8 cellular contexts compared by ENCODE assay signal in the genomic region with DNA sequence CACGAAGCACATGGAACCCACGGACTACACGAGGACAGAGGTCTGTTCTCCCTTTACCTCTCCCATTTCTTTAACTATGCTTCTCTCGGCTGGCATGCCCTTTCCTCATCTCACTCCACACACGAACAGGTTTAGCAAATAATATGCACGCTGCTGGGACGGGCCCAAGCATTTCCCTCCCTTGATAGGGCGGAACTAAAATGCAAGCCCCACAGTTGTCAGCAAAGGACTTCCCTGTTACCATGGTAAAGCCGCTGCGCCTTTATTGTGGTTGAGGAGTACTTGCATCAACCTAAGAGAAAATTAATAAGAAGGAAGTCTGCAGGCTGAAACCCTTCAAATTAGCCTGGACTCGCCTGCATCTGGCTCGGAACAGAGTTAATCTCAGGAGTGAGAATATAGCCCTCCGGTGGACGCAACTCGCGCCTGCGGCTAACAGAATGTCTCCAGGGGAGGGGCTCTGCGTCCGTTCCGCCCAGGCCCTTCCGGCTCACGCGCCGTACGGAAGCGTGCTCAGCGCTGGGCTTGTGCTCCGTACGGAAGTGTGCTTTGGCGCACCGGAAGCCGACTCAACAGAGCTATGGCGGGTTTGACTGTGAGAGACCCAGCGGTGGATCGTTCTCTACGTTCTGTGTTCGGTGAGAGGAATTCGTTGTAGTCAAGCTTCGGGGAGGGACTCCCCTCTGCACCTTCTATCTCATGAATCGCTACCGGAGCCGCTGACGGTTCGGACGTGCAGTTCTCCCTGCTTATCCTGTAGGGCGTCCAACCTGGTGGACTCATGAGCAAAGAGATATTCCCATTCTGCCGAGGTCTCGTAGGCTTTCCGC. TPM values are rescaled to one million over a fixed set of nuclear protein-coding genes. Genes with fewer than 3 reads are reported as not detected.
DNase-seq lines count a peak whose midpoint lies in the region; ATAC-seq and TF ChIP-seq lines count a peak whose summit lies in the region.

A gene with protein sequence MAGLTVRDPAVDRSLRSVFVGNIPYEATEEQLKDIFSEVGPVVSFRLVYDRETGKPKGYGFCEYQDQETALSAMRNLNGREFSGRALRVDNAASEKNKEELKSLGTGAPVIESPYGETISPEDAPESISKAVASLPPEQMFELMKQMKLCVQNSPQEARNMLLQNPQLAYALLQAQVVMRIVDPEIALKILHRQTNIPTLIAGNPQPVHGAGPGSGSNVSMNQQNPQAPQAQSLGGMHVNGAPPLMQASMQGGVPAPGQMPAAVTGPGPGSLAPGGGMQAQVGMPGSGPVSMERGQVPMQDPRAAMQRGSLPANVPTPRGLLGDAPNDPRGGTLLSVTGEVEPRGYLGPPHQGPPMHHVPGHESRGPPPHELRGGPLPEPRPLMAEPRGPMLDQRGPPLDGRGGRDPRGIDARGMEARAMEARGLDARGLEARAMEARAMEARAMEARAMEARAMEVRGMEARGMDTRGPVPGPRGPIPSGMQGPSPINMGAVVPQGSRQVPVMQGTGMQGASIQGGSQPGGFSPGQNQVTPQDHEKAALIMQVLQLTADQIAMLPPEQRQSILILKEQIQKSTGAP (plus strand): TSS at position 555 of the 830 bp plus-strand sequence. CDS start 26 bp downstream, at position 581.

- no peaks in the 10 kb centered on the region for H3K9me2 ChIP-seq in GM23338 (ENCODE audit: insufficient read depth)

- peaks cover 23% of the 10 kb centered on the region for H3K36me3 ChIP-seq in GM23338 (ENCODE audit: insufficient read depth)

- H3K79me2 ChIP-seq in GM23338 (replicated peaks; ENCODE audit: insufficient read depth), result peaks cover 8% of the 10 kb centered on the region

- no peaks in the 10 kb centered on the region for H3F3A ChIP-seq in GM23338 (replicated peaks; ENCODE audit: low read depth)

- H3K4me2 ChIP-seq in GM23338, result peak within 1 kb of the TSS; percentile 90

- peaks cover 25% of the 10 kb centered on the region; the same call in 2 of the 3 replicates for H3K36me3 Mint-ChIP-seq in GM23338 (ENCODE audit: low read depth)
- H3K36me3 Mint-ChIP-seq in natural killer cell treated with Interleukin-12 subunit alpha and Interleukin-12 subunit beta and Interleukin-15 and Interleukin-18, amount 100 ng/mL, for 72 hours, result peaks cover 22% of the 10 kb centered on the region

- TF ChIP-seq CTCF in GM23338 (conservative IDR thresholded peaks at IDR 0.05; ENCODE audit: low read depth in 2 of 2), result no peak

- H4K20me1 ChIP-seq in GM23338 (replicated peaks; ENCODE audit: insufficient read depth), result no peaks in the 10 kb centered on the region

- peak within 1 kb of the TSS; percentile 83 for H3K4me3 ChIP-seq in GM23338

- no peak within 1 kb of the TSS for H3K27ac ChIP-seq in GM23338 (ENCODE audit: low read depth)

- H3K4me1 Mint-ChIP-seq in GM23338, result peaks cover 4% of the 10 kb centered on the region; the same call in 2 of the 3 replicates
- H3K4me1 Mint-ChIP-seq in natural killer cell treated with Interleukin-12 subunit alpha and Interleukin-12 subunit beta and Interleukin-15 and Interleukin-18, amount 100 ng/mL, for 72 hours (ENCODE audit: low read depth in 2 of 2), result peaks cover 6 to 8% of the 10 kb centered on the region in 2 donors

- DNase-seq in EL (peak; percentile 81), GM23338 (ENCODE audit: low spot score) (peak; percentile 82), Kasumi-1 (lab: John Stamatoyannopoulos, UW) (peak; percentile 75 to 76), RPMI8226 (peak; percentile 91), fibroblast of peridontal ligament (ENCODE audit: extremely low read depth) (peak; percentile 71)
- peak; percentile 51 to 62 for DNase-seq in activated T-helper 1 cell treated with anti-CD3 and anti-CD28 coated beads, Interleukin-2, amount 50 U/mL, for 16 hours (ENCODE audit: low read depth in 1 of 2, low spot score in 1 of 2)
- DNase-seq in natural killer cell treated with Interleukin-12 subunit alpha and Interleukin-12 subunit beta and Interleukin-15 and Interleukin-18, amount 100 ng/mL, for 72 hours (ENCODE audit: low spot score), result peak; percentile 84
- DNase-seq in stimulated activated naive CD4-positive, alpha-beta T cell treated with Interleukin-2 at 50 U/mL for 16 hours (lab: John Stamatoyannopoulos, UW), result peak; percentile 80

- peaks cover 3% of the 10 kb centered on the region; the same call in 1 of the 2 replicates for H3K4me1 ChIP-seq in GM23338 (ENCODE audit: insufficient read depth)

- H3K27ac Mint-ChIP-seq in GM23338, result peak within 1 kb of the TSS; percentile 86; the same call in 1 of the 2 replicates
- peak within 1 kb of the TSS; percentile 86 to 92 for H3K27ac Mint-ChIP-seq in natural killer cell treated with Interleukin-12 subunit alpha and Interleukin-12 subunit beta and Interleukin-15 and Interleukin-18, amount 100 ng/mL, for 72 hours

- peak within 1 kb of the TSS; percentile 89 for H3K4me3 Mint-ChIP-seq in GM23338
- H3K4me3 Mint-ChIP-seq in natural killer cell treated with Interleukin-12 subunit alpha and Interleukin-12 subunit beta and Interleukin-15 and Interleukin-18, amount 100 ng/mL, for 72 hours, result peak within 1 kb of the TSS; percentile 96

- no peaks in the 10 kb centered on the region for H3K27me3 ChIP-seq in GM23338 (ENCODE audit: insufficient read depth)

- ATAC-seq in GM23338, result peak; percentile 100
- peak; percentile 98 to 100 for ATAC-seq in natural killer cell treated with Interleukin-12 subunit alpha and Interleukin-12 subunit beta and Interleukin-15 and Interleukin-18, amount 100 ng/mL, for 72 hours

- peak within 1 kb of the TSS; percentile 96; the same call in 1 of the 2 replicates for H2AFZ ChIP-seq in GM23338

- no peaks in the 10 kb centered on the region for H3K9me3 Mint-ChIP-seq in GM23338
- no peaks in the 10 kb centered on the region for H3K9me3 Mint-ChIP-seq in natural killer cell treated with Interleukin-12 subunit alpha and Interleukin-12 subunit beta and Interleukin-15 and Interleukin-18, amount 100 ng/mL, for 72 hours

- peaks cover 3% of the 10 kb centered on the region for H3K27me3 Mint-ChIP-seq in GM23338 (ENCODE audit: insufficient read depth, low read depth, poor library complexity)
- H3K27me3 Mint-ChIP-seq in natural killer cell treated with Interleukin-12 subunit alpha and Interleukin-12 subunit beta and Interleukin-15 and Interleukin-18, amount 100 ng/mL, for 72 hours, result peaks cover 12 to 16% of the 10 kb centered on the region in 2 donors

TF ChIP-seq in GM23338, 12 proteins besides CTCF, POLR2A, EP300 and RAD21 (continues in another document):
- 0 out of 2 replicates have a peak, but pooled peaks have one; percentile 29 for TF ChIP-seq CREB1 (CRISPR knock-in tag; IDR thresholded peaks at IDR 0.05; ENCODE audit: low read depth)
- TF ChIP-seq STAT1 (IDR thresholded peaks at IDR 0.05; ENCODE audit: unreplicated experiment), result no peak
- no peak for TF ChIP-seq ZNF114 (CRISPR knock-in tag; IDR thresholded peaks at IDR 0.05)
- TF ChIP-seq EZH2phosphoT487 (IDR thresholded peaks at IDR 0.05; ENCODE audit: unreplicated experiment), result no peak
- TF ChIP-seq, protein P1, sequence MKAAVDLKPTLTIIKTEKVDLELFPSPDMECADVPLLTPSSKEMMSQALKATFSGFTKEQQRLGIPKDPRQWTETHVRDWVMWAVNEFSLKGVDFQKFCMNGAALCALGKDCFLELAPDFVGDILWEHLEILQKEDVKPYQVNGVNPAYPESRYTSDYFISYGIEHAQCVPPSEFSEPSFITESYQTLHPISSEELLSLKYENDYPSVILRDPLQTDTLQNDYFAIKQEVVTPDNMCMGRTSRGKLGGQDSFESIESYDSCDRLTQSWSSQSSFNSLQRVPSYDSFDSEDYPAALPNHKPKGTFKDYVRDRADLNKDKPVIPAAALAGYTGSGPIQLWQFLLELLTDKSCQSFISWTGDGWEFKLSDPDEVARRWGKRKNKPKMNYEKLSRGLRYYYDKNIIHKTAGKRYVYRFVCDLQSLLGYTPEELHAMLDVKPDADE (IDR thresholded peaks at IDR 0.05), result peak; percentile 54; the same call in 1 of the 2 replicates
- no peak for TF ChIP-seq NANOG (IDR thresholded peaks at IDR 0.05; ENCODE audit: borderline replicate concordance)
- TF ChIP-seq EZH2 (IDR thresholded peaks at IDR 0.05; ENCODE audit: low read depth, unreplicated experiment), result no peak

RNA-seq across cellular contexts. Expression of the gene that starts here (rescaled TPM):
- 30.1 and 35.7 TPM in 2 replicates for total RNA-seq in GM23338 (2014; rRNA removed; shearing (Covaris generic))
- 24.4 and 25.8 TPM in 2 replicates for polyA plus RNA-seq in GM23338 (2016; fragmentation: Nextera tagmentation; extraction: Ambion mirVana)
- 10 to 100 TPM; 79.8 to 86.0 TPM for total RNA-seq in natural killer cell treated with Interleukin-12 subunit alpha and Interleukin-12 subunit beta and Interleukin-15 and Interleukin-18, amount 100 ng/mL, for 72 hours
